Comparison of ENCODE assay signal across 10 cellular contexts in genomic region chr3:43223670-43224364, GRCh38.
DNase-seq lines count a peak whose midpoint lies in the region; ATAC-seq and TF ChIP-seq lines count a peak whose summit lies in the region.
"Had no signal": no experiment of that assay in that cellular context is flagged by ENCODE, and none has a peak within 500 bp of the region (broad histone marks: within the 10 kb centered on the region; RNA-seq: fewer than 3 reads in every experiment).

No MANE protein-coding gene starts in this region.

- H3K27ac Mint-ChIP-seq in activated naive CD4-positive, alpha-beta T cell treated with anti-CD3 and anti-CD28 coated beads, Interleukin-2, amount 50 U/mL, for 24 hours: no peak overlapping the region
- peak overlapping the region in 1 of 2 donors; percentile 11 for H3K27ac Mint-ChIP-seq in stimulated activated naive CD8-positive, alpha-beta T cell treated with anti-CD3 and anti-CD28 coated beads, Interleukin-15, amount 100 ng/mL, for 72 hours
- H3K27ac Mint-ChIP-seq in activated T-helper 2 cell treated with anti-CD3 and anti-CD28 coated beads, Interferon-gamma antibody, Interleukin-2, Interleukin-4, amounts not matched to agents 10 μg/mL and 5 μg/mL and 100 μg/mL, durations not matched to agents 14 hours and 24 hours and 36 hours: no peak overlapping the region
- H3K27ac Mint-ChIP-seq: stimulated activated memory B cell treated with anti-CD40 and anti-IgM and Interleukin-4, amounts not matched to agents 10 μg/mL and 1 μg/mL and 100 μg/mL, for 72 hours had no signal

- no peak for DNase-seq in activated naive CD4-positive, alpha-beta T cell treated with Interleukin-2 at 50 U/mL for 16 hours
- peak; percentile 19 for DNase-seq in SK-MEL-5 (ENCODE audit: low read depth, low spot score)
- DNase-seq in fibroblast of mammary gland (ENCODE audit: low read depth): peak; percentile 35
- DNase-seq in stimulated activated naive CD8-positive, alpha-beta T cell treated with anti-CD3 and anti-CD28 coated beads, Interleukin-15, amount 100 ng/mL, for 72 hours: no peak
- no peak for DNase-seq in DMS 273 (lab: John Stamatoyannopoulos, UW; ENCODE audit: unreplicated experiment)
- DNase-seq in activated T-helper 2 cell treated with anti-CD3 and anti-CD28 coated beads, Interferon-gamma antibody, Interleukin-2, Interleukin-4, amounts not matched to agents 10 μg/mL and 5 μg/mL and 100 μg/mL, durations not matched to agents 14 hours and 24 hours and 36 hours (ENCODE audit: low spot score): no peak
- DNase-seq: NCI-H1436 treated with DMSO at 0.1 percent for 48 hours had no signal

- peaks cover 61% of the 10 kb centered on the region for H3K4me1 Mint-ChIP-seq in activated naive CD4-positive, alpha-beta T cell treated with anti-CD3 and anti-CD28 coated beads, Interleukin-2, amount 50 U/mL, for 24 hours
- peaks cover 61% of the 10 kb centered on the region for H3K4me1 Mint-ChIP-seq in stimulated activated naive CD8-positive, alpha-beta T cell treated with anti-CD3 and anti-CD28 coated beads, Interleukin-15, amount 100 ng/mL, for 72 hours
- H3K4me1 Mint-ChIP-seq in activated T-helper 2 cell treated with anti-CD3 and anti-CD28 coated beads, Interferon-gamma antibody, Interleukin-2, Interleukin-4, amounts not matched to agents 10 μg/mL and 5 μg/mL and 100 μg/mL, durations not matched to agents 14 hours and 24 hours and 36 hours (ENCODE audit: low read depth): peaks cover 9% of the 10 kb centered on the region

- no peaks in the 10 kb centered on the region for H3K9me3 Mint-ChIP-seq in activated naive CD4-positive, alpha-beta T cell treated with anti-CD3 and anti-CD28 coated beads, Interleukin-2, amount 50 U/mL, for 24 hours
- peaks cover 0 to 20% of the 10 kb centered on the region in 2 donors for H3K9me3 Mint-ChIP-seq in stimulated activated naive CD8-positive, alpha-beta T cell treated with anti-CD3 and anti-CD28 coated beads, Interleukin-15, amount 100 ng/mL, for 72 hours
- H3K9me3 Mint-ChIP-seq in activated T-helper 2 cell treated with anti-CD3 and anti-CD28 coated beads, Interferon-gamma antibody, Interleukin-2, Interleukin-4, amounts not matched to agents 10 μg/mL and 5 μg/mL and 100 μg/mL, durations not matched to agents 14 hours and 24 hours and 36 hours: no peaks in the 10 kb centered on the region

- H3K4me3 Mint-ChIP-seq in activated naive CD4-positive, alpha-beta T cell treated with anti-CD3 and anti-CD28 coated beads, Interleukin-2, amount 50 U/mL, for 24 hours: peak overlapping the region; percentile 21
- peak overlapping the region; percentile 55 to 63 for H3K4me3 Mint-ChIP-seq in stimulated activated naive CD8-positive, alpha-beta T cell treated with anti-CD3 and anti-CD28 coated beads, Interleukin-15, amount 100 ng/mL, for 72 hours
- H3K4me3 Mint-ChIP-seq in activated T-helper 2 cell treated with anti-CD3 and anti-CD28 coated beads, Interferon-gamma antibody, Interleukin-2, Interleukin-4, amounts not matched to agents 10 μg/mL and 5 μg/mL and 100 μg/mL, durations not matched to agents 14 hours and 24 hours and 36 hours (ENCODE audit: low read depth): no peak overlapping the region
- H3K4me3 Mint-ChIP-seq: stimulated activated memory B cell treated with anti-CD40 and anti-IgM and Interleukin-4, amounts not matched to agents 10 μg/mL and 1 μg/mL and 100 μg/mL, for 72 hours had no signal

- H3K27me3 Mint-ChIP-seq in activated naive CD4-positive, alpha-beta T cell treated with anti-CD3 and anti-CD28 coated beads, Interleukin-2, amount 50 U/mL, for 24 hours: no peaks in the 10 kb centered on the region
- no peaks in the 10 kb centered on the region for H3K27me3 Mint-ChIP-seq in stimulated activated naive CD8-positive, alpha-beta T cell treated with anti-CD3 and anti-CD28 coated beads, Interleukin-15, amount 100 ng/mL, for 72 hours
- peaks cover 7% of the 10 kb centered on the region for H3K27me3 Mint-ChIP-seq in activated T-helper 2 cell treated with anti-CD3 and anti-CD28 coated beads, Interferon-gamma antibody, Interleukin-2, Interleukin-4, amounts not matched to agents 10 μg/mL and 5 μg/mL and 100 μg/mL, durations not matched to agents 14 hours and 24 hours and 36 hours (ENCODE audit: low read depth)

- peak; percentile 47 for TF ChIP-seq CTCF in fibroblast of mammary gland (conservative IDR thresholded peaks at IDR 0.05; ENCODE audit: control insufficient read depth, insufficient read depth, low read depth, low read length)

- no peak overlapping the region for H3K4me3 ChIP-seq in fibroblast of mammary gland (ENCODE audit: control insufficient read depth, low read depth, low read length)

- H3K36me3 Mint-ChIP-seq in activated naive CD4-positive, alpha-beta T cell treated with anti-CD3 and anti-CD28 coated beads, Interleukin-2, amount 50 U/mL, for 24 hours: peaks cover 13% of the 10 kb centered on the region
- peaks cover 5% of the 10 kb centered on the region for H3K36me3 Mint-ChIP-seq in activated T-helper 2 cell treated with anti-CD3 and anti-CD28 coated beads, Interferon-gamma antibody, Interleukin-2, Interleukin-4, amounts not matched to agents 10 μg/mL and 5 μg/mL and 100 μg/mL, durations not matched to agents 14 hours and 24 hours and 36 hours (ENCODE audit: low read depth)

- in situ Hi-C loops in SK-MEL-5 (cut with HindIII; ENCODE audit: low pct_unique_long_range_greater_than_20kb, low sequenced_read_pairs): no loop called here

- intact Hi-C loops in activated T-helper 2 cell treated with anti-CD3 and anti-CD28 coated beads, Interferon-gamma antibody, Interleukin-2, Interleukin-4, amounts not matched to agents 10 μg/mL and 5 μg/mL and 100 μg/mL, durations not matched to agents 14 hours and 24 hours and 36 hours (cut with micrococcal nuclease): loop anchor here (1.0 to 5.0 kb wide), 2 partner anchors 154 to 278 kb away; no protein-coding TSS in a partner anchor

- peak; percentile 71 for ATAC-seq in stimulated activated naive CD8-positive, alpha-beta T cell treated with anti-CD3 and anti-CD28 coated beads, Interleukin-15, amount 100 ng/mL, for 72 hours
- ATAC-seq in HG03095 (IDR thresholded peaks at IDR 0.05; ENCODE audit: unreplicated experiment): no peak
- ATAC-seq: stimulated activated memory B cell treated with anti-CD40 and anti-IgM and Interleukin-4, amounts not matched to agents 10 μg/mL and 1 μg/mL and 100 μg/mL, for 72 hours had no signal

Comparison
In these comparisons a context has a peak if more than half of its experiments do, and no peak if none do; other contexts are left out.
1. DNase-seq: peak in SK-MEL-5 (single experiment) and fibroblast of mammary gland (single experiment); none in activated naive CD4-positive, alpha-beta T cell treated with Interleukin-2 at 50 U/mL for 16 hours (single experiment), stimulated activated naive CD8-positive, alpha-beta T cell treated with anti-CD3 and anti-CD28 coated beads, Interleukin-15, amount 100 ng/mL, for 72 hours (0 of 2), DMS 273 (single experiment) and activated T-helper 2 cell treated with anti-CD3 and anti-CD28 coated beads, Interferon-gamma antibody, Interleukin-2, Interleukin-4, amounts not matched to agents 10 μg/mL and 5 μg/mL and 100 μg/mL, durations not matched to agents 14 hours and 24 hours and 36 hours (single experiment).